ENCODE assay signal across 1 cellular context in genomic region chr14:90797451-90797850, GRCh38.
TF ChIP-seq lines count a peak whose summit lies in the region.

No MANE protein-coding gene starts in this region.

TF ChIP-seq in endothelial cell of umbilical vein, 7 proteins besides CTCF, POLR2A, EP300 and RAD21:
- TF ChIP-seq JUN (IDR thresholded peaks at IDR 0.05; ENCODE audit: borderline replicate concordance, insufficient read depth, insufficient read length, low read depth) = no peak
- TF ChIP-seq FOS (IDR thresholded peaks at IDR 0.05; ENCODE audit: borderline replicate concordance, insufficient read depth, low read length) = no peak
- no peak for TF ChIP-seq GATA2 (IDR thresholded peaks at IDR 0.05; ENCODE audit: insufficient read depth, insufficient read length, low read depth, low read length)
- TF ChIP-seq MAX (IDR thresholded peaks at IDR 0.05; ENCODE audit: insufficient read depth, insufficient read length) = no peak
- TF ChIP-seq MYC (IDR thresholded peaks at IDR 0.05; ENCODE audit: low read depth, low read length) = no peak
- no peak for TF ChIP-seq EZH2 (IDR thresholded peaks at IDR 0.05; ENCODE audit: borderline replicate concordance, low read depth, low read length, severe bottlenecking)
- TF ChIP-seq POLR2AphosphoS5 (IDR thresholded peaks at IDR 0.05; ENCODE audit: insufficient read depth, low read depth, low read length) = no peak
